16 cellular contexts compared by ENCODE assay signal in the genomic region with DNA sequence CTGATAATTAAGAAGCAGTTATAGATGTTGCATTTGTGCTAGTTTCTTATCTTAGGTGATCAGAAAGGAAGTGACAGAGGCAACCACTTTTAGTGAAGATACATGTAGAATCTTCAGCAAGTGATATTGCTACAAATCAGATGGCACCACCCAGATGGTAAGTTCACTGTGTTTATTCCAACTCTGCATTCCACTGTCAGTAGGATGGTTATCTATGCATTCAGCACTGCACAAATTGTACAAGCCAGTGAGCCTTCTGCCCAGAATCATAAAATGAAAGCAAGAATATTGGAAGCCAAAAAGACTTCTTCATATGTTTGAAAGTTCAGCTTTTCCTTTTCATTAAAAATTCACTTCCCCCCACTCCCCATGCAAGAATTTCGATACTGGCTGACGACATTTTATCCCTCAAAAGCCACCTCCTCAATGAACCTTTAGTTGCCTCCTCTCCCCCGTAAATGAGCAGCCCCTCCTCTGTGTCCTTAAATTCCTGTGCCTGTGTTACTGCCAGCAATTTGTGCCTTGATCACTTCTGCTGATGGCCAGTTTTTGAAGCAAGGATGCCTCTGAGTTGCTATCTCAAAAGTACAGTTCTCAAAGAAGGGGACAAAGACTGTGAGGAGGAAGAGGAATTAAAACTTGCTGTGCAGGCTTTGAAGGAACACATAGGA.
A peak's percentile ranks its signal among the peaks of the same experiment; 100 is the strongest.
DNase-seq lines count a peak whose midpoint lies in the region; ATAC-seq and TF ChIP-seq lines count a peak whose summit lies in the region.
"Had no signal": no experiment of that assay in that cellular context is flagged by ENCODE, and none has a peak within 500 bp of the region (broad histone marks: within the 10 kb centered on the region; RNA-seq: fewer than 3 reads in every experiment).

No MANE protein-coding gene starts in this region.

- no peak overlapping the region for H2AFZ ChIP-seq in IMR-90 (replicated peaks; ENCODE audit: low read length, poor library complexity)

- no peaks in the 10 kb centered on the region for H3K27me3 ChIP-seq in IMR-90 (ENCODE audit: control insufficient read depth, insufficient read depth, low read length)
- H3K27me3 ChIP-seq in stomach smooth muscle (ENCODE audit: control insufficient read depth in 1 of 2, insufficient read depth in 2 of 2, low read length in 2 of 2), result no peaks in the 10 kb centered on the region
- H3K27me3 ChIP-seq: colonic mucosa had no signal

- no peak overlapping the region for H3K18ac ChIP-seq in IMR-90 (ENCODE audit: low read depth, low read length)

- dilution Hi-C loops in IMR-90 (cut with HindIII; ENCODE audit: low sequenced_read_pairs, unreplicated experiment), result no loop called here

- TF ChIP-seq CTCF in IMR-90 (conservative IDR thresholded peaks at IDR 0.05; ENCODE audit: low read depth, low read length) (no peak), brain (conservative IDR thresholded peaks at IDR 0.05) (no peak), GM10248 (IDR thresholded peaks at IDR 0.05; ENCODE audit: control extremely low read depth, extremely low read depth, low read depth, missing control alignments) (no peak)

- H2BK120ac ChIP-seq in IMR-90 (ENCODE audit: low read depth, low read length), result no peak overlapping the region

- H3K36me3 Mint-ChIP-seq in brain, result peaks cover 42% of the 10 kb centered on the region
- H3K36me3 Mint-ChIP-seq: CD4-positive, CD25-positive, alpha-beta regulatory T cell had no signal

- H2BK20ac ChIP-seq in IMR-90 (ENCODE audit: low read depth, low read length), result no peak overlapping the region

- peaks cover 10 to 26% (median 20%) of the 10 kb centered on the region in 5 experiments for H3K9me3 Mint-ChIP-seq in brain

- 0 out of 2 replicates have a peak overlapping the region, but pooled peaks have one; percentile 2 for H4K91ac ChIP-seq in IMR-90 (ENCODE audit: insufficient read depth, low read depth, low read length)

- peaks cover 55% of the 10 kb centered on the region for H3K4me1 Mint-ChIP-seq in brain

- no peak overlapping the region for H2BK15ac ChIP-seq in IMR-90 (ENCODE audit: low read depth, low read length)

- H2AK9ac ChIP-seq in IMR-90 (replicated peaks; ENCODE audit: low read depth, low read length, poor library complexity), result peak overlapping the region; percentile 63

- H3K9me1 ChIP-seq in IMR-90 (ENCODE audit: insufficient read depth, low read length), result peaks cover 3% of the 10 kb centered on the region; the same call in 1 of the 2 replicates

- H3K14ac ChIP-seq in IMR-90 (replicated peaks; ENCODE audit: low read depth, low read length), result 0 out of 2 replicates have a peak overlapping the region, but pooled peaks have one; percentile 22

- H3K4me2 ChIP-seq in IMR-90 (ENCODE audit: low read depth, low read length), result peak overlapping the region; percentile 74

- H3K79me1 ChIP-seq in IMR-90 (ENCODE audit: low read depth in 1 of 2, low read length in 2 of 2), result peaks cover 8 to 73% of the 10 kb centered on the region in 2 experiments

- H3K9ac ChIP-seq in IMR-90 (ENCODE audit: low read depth, low read length) (peak overlapping the region; percentile 31; the same call in 1 of the 2 replicates), stomach smooth muscle (ENCODE audit: low read length in 2 of 2) (peak overlapping the region in 1 of 2 donors; percentile 55)

- peak overlapping the region; percentile 43 for H2BK5ac ChIP-seq in IMR-90 (ENCODE audit: low read depth, low read length, poor library complexity, severe bottlenecking)

- DNase-seq in IMR-90 (peak; percentile 14), islet precursor cell (peak; percentile 61), AML-193 (lab: John Stamatoyannopoulos, UW) (no peak), GM10248 (ENCODE audit: extremely low spot score) (no peak)
- DNase-seq: activated CD8-positive, alpha-beta memory T cell treated with anti-CD3 and anti-CD28 coated beads, Interleukin-2, amount 50 U/mL, for 48 hours; CD4-positive, CD25-positive, alpha-beta regulatory T cell; colonic mucosa; GF-D8; NCI-H1417; NCI-H345; stimulated activated CD4-positive, alpha-beta T cell treated with anti-CD3 and anti-CD28 coated beads, Interleukin-2, amount 100 ng/mL, for 48 hours had no signal

- H3K27ac Mint-ChIP-seq in brain, result peak overlapping the region; percentile 11 to 79 (median 55)
- H3K27ac Mint-ChIP-seq: activated naive CD8-positive, alpha-beta T cell had no signal

- H3K4me1 ChIP-seq in IMR-90 (ENCODE audit: control insufficient read depth, insufficient read depth, low read length), result peaks cover 5% of the 10 kb centered on the region
- peaks cover 7% of the 10 kb centered on the region for H3K4me1 ChIP-seq in stomach smooth muscle (ENCODE audit: control insufficient read depth, insufficient read depth, low read length)
- H3K4me1 ChIP-seq: colonic mucosa had no signal

- peak overlapping the region in 1 of 2 experiments; percentile 11; a peak in 1 of 4 replicates for H4K8ac ChIP-seq in IMR-90 (ENCODE audit: low read depth in 2 of 2, low read length in 2 of 2)

- peak overlapping the region; percentile 56; the same call in 1 of the 2 replicates for H3K23ac ChIP-seq in IMR-90 (ENCODE audit: low read depth, low read length)

- no peak for TF ChIP-seq POLR2A in IMR-90 (IDR thresholded peaks at IDR 0.05; ENCODE audit: low read depth, low read length)

- intact Hi-C loops in IMR-90 (cut with micrococcal nuclease), result no loop called here

- no peak for TF ChIP-seq RAD21 in IMR-90 (IDR thresholded peaks at IDR 0.05; ENCODE audit: low read length)

- no peak overlapping the region for H4K5ac ChIP-seq in IMR-90 (ENCODE audit: low read depth, low read length)

- H3K4ac ChIP-seq in IMR-90 (ENCODE audit: low read depth, low read length), result peak overlapping the region; percentile 33; the same call in 1 of the 2 replicates

- peaks cover 58% of the 10 kb centered on the region for H4K20me1 ChIP-seq in IMR-90 (ENCODE audit: insufficient read depth, low read length)

- H3K9me3 ChIP-seq in IMR-90 (ENCODE audit: control insufficient read depth, insufficient read depth, low read length), result no peaks in the 10 kb centered on the region
- H3K9me3 ChIP-seq in stomach smooth muscle (ENCODE audit: control insufficient read depth in 2 of 2, low read length in 2 of 2), result no peaks in the 10 kb centered on the region
- H3K9me3 ChIP-seq: colonic mucosa had no signal

- WGBS in IMR-90 (ENCODE audit: extremely low coverage in 2 of 2, insufficient read length in 1 of 2), 2 experiments, result 12% methylated on average over 3 of the region's 3 CpGs; no CpG with 5 or more reads in 1 of the 2 experiments

- CTCF ChIA-PET in IMR-90 (lab: Yijun Ruan, JAX) (no interaction called here), GM10248 (lab: Yijun Ruan, JAX) (no interaction called here)

- no peaks in the 10 kb centered on the region for H3K36me3 ChIP-seq in IMR-90 (ENCODE audit: control insufficient read depth, insufficient read depth, low read length)
- H3K36me3 ChIP-seq in stomach smooth muscle (ENCODE audit: control insufficient read depth in 2 of 2, insufficient read depth in 2 of 2, low read length in 2 of 2), result no peaks in the 10 kb centered on the region
- H3K36me3 ChIP-seq: colonic mucosa had no signal

- TSS peak; percentile 4 for BruUV-seq in IMR-90 (replicated peaks; lab: Mats Ljungman, UMichigan)

- 0 out of 2 replicates have a peak overlapping the region, but pooled peaks have one; percentile 15 for H2AK5ac ChIP-seq in IMR-90 (ENCODE audit: low read depth, low read length)

- no peak overlapping the region for H3K56ac ChIP-seq in IMR-90 (ENCODE audit: extremely low read depth, insufficient read depth, low read length)

- peak; percentile 84 for ATAC-seq in IMR-90 (ENCODE audit: low read depth)
- no peak for ATAC-seq in HG03039 (IDR thresholded peaks at IDR 0.05; ENCODE audit: unreplicated experiment)
- ATAC-seq: activated CD4-positive, CD25-positive, alpha-beta regulatory T cell treated with anti-CD3 and anti-CD28 coated beads, Interleukin-2, amount 50 U/mL, for 24 hours had no signal

- H3K4me3 ChIP-seq in IMR-90 (ENCODE audit: insufficient read depth, low read depth, low read length) (no peak overlapping the region; the same call in 1 of the 2 replicates), stomach smooth muscle (ENCODE audit: low read length in 2 of 2) (peak overlapping the region; percentile 8 to 57)
- H3K4me3 ChIP-seq: colonic mucosa had no signal

- H3K27me3 Mint-ChIP-seq in brain, result no peaks in the 10 kb centered on the region
- H3K27me3 Mint-ChIP-seq: activated naive CD8-positive, alpha-beta T cell; CD4-positive, CD25-positive, alpha-beta regulatory T cell had no signal

- H3K4me3 Mint-ChIP-seq in brain, result peak overlapping the region in 4 of 5 experiments; percentile 40 to 77 (median 54)
- H3K4me3 Mint-ChIP-seq: activated naive CD8-positive, alpha-beta T cell had no signal

- in situ Hi-C loops in IMR-90 (cut with MboI; ENCODE audit: low sequenced_read_pairs), result no loop called here

- POLR2A ChIA-PET in IMR-90 (lab: Charles Lee; ENCODE audit: unreplicated experiment), result no interaction called here
- POLR2A ChIA-PET in GM10248 (lab: Yijun Ruan, JAX), result no interaction called here

- H3K27ac ChIP-seq in IMR-90 (ENCODE audit: insufficient read depth, low read length) (peak overlapping the region; percentile 38; the same call in 1 of the 2 replicates), stomach smooth muscle (ENCODE audit: low read length) (peak overlapping the region; percentile 7)
- H3K27ac ChIP-seq: colonic mucosa had no signal

TF ChIP-seq in IMR-90, 13 proteins besides CTCF, POLR2A, EP300 and RAD21 (continues in another document):
- no peak for TF ChIP-seq NFE2L2 (IDR thresholded peaks at IDR 0.05; ENCODE audit: low read depth, low read length)
- no peak for TF ChIP-seq RFX5 (IDR thresholded peaks at IDR 0.05; ENCODE audit: low read depth, low read length)
- no peak for TF ChIP-seq CHD1 (IDR thresholded peaks at IDR 0.05; ENCODE audit: low read depth, low read length)
- TF ChIP-seq RCOR1 (IDR thresholded peaks at IDR 0.05; ENCODE audit: insufficient replicate concordance, low read length), result no peak
- no peak for TF ChIP-seq MAFK (IDR thresholded peaks at IDR 0.05; ENCODE audit: low read depth, low read length)
- no peak for TF ChIP-seq BHLHE40 (IDR thresholded peaks at IDR 0.05; ENCODE audit: low read depth, low read length)
- no peak for TF ChIP-seq MXI1 (IDR thresholded peaks at IDR 0.05; ENCODE audit: borderline replicate concordance, low read depth, low read length)
- TF ChIP-seq, protein P1, sequence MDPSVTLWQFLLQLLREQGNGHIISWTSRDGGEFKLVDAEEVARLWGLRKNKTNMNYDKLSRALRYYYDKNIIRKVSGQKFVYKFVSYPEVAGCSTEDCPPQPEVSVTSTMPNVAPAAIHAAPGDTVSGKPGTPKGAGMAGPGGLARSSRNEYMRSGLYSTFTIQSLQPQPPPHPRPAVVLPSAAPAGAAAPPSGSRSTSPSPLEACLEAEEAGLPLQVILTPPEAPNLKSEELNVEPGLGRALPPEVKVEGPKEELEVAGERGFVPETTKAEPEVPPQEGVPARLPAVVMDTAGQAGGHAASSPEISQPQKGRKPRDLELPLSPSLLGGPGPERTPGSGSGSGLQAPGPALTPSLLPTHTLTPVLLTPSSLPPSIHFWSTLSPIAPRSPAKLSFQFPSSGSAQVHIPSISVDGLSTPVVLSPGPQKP (IDR thresholded peaks at IDR 0.05; ENCODE audit: borderline replicate concordance, low read depth, low read length), result no peak
- TF ChIP-seq SMC3 (IDR thresholded peaks at IDR 0.05; ENCODE audit: low read depth, low read length), result no peak
- no peak for TF ChIP-seq CEBPB (IDR thresholded peaks at IDR 0.05; ENCODE audit: low read depth, low read length)

Comparison
In these comparisons a context has a peak if more than half of its experiments do, and no peak if none do; other contexts are left out.
1. DNase-seq: peak in IMR-90 (single experiment) and islet precursor cell (single experiment); none in AML-193 (0 of 2) and GM10248 (single experiment).